ENCODE assay signal across 12 cellular contexts in the genomic region with DNA sequence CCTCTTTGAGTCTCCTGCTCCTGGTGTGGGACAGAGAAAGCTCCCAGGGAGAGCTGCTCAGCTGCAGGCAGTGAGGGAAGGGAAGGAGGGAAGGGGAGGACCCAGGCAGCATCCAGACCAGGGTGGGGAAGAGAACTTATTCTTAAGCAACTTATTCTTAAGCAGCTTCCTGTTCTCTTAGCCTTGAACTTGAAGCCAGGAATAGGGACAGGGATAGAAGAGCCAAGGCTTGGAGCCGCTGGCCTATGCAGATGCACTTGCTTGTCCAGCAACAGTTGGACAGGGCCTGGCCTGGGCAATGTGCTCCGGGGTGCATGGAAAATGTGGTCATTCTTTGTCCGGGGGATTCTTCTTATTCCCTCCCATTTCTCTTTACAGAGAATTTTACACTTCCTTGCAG. TPM values are rescaled to one million over a fixed set of nuclear protein-coding genes. Genes with fewer than 3 reads are reported as not detected.
DNase-seq lines count a peak whose midpoint lies in the region; ATAC-seq, FAIRE-seq and TF ChIP-seq lines count a peak whose summit lies in the region.
"Had no signal": no experiment of that assay in that cellular context is flagged by ENCODE, and none has a peak within 500 bp of the region (broad histone marks: within the 10 kb centered on the region; RNA-seq: fewer than 3 reads in every experiment).

No MANE protein-coding gene starts in this region.

- no peaks in the 10 kb centered on the region for H3K9me1 ChIP-seq in K562 (ENCODE audit: control insufficient read depth, insufficient read depth, low read length)

- H3K27me3 ChIP-seq in K562 (ENCODE audit: control insufficient read depth in 2 of 2, insufficient read depth in 2 of 2, low read length in 2 of 2) (no peaks in the 10 kb centered on the region), thoracic aorta (replicated peaks; ENCODE audit: insufficient read depth) (no peaks in the 10 kb centered on the region)

- peak overlapping the region in 1 of 2 experiments; percentile 53; a peak in 3 of 4 replicates for H3K9ac ChIP-seq in K562 (ENCODE audit: insufficient read depth in 1 of 2, low read depth in 2 of 2, low read length in 2 of 2)
- H3K9ac ChIP-seq in kidney (ENCODE audit: low read length in 2 of 2), result no peak overlapping the region

- TF ChIP-seq POLR2A in K562 (conservative IDR thresholded peaks at IDR 0.05), result no peak

- no peak for TF ChIP-seq CTCF in K562 (IDR thresholded peaks at IDR 0.05 in 2 of 3, conservative IDR thresholded peaks at IDR 0.05 in 1 of 3; ENCODE audit: insufficient read depth in 2 of 3, low read depth in 1 of 3, low read length in 3 of 3)
- TF ChIP-seq CTCF in thoracic aorta (IDR thresholded peaks at IDR 0.05), result no peak
- no peak for TF ChIP-seq CTCF in kidney (IDR thresholded peaks at IDR 0.05; ENCODE audit: borderline replicate concordance, extremely low read depth, insufficient read depth)

- H4K20me1 ChIP-seq in K562 (replicated peaks; ENCODE audit: control insufficient read depth, insufficient read depth, low read length), result no peaks in the 10 kb centered on the region

- no peaks in the 10 kb centered on the region for H3K79me2 ChIP-seq in K562 (ENCODE audit: control insufficient read depth, insufficient read depth, low read length)

- in situ Hi-C loops in K562 (cut with MboI), result no loop called here

- POLR2A ChIA-PET in K562 (lab: Yijun Ruan, JAX), result interaction anchor here (1.0 to 1.5 kb wide), 2 partner anchors 25 to 86 kb away, joined by 3 to 5 read pairs; no protein-coding TSS in a partner anchor

- TSS peak; percentile 53 for BruUV-seq in K562 (replicated peaks; lab: Mats Ljungman, UMichigan)

- TF ChIP-seq RAD21 in K562 (CRISPR knock-in tag; conservative IDR thresholded peaks at IDR 0.05 in 1 of 2, IDR thresholded peaks at IDR 0.05 in 1 of 2), result no peak

- H3K9me3 ChIP-seq in K562 (replicated peaks; ENCODE audit: control insufficient read depth, insufficient read depth, low read depth, low read length) (no peaks in the 10 kb centered on the region), thoracic aorta (no peaks in the 10 kb centered on the region), kidney (ENCODE audit: control insufficient read depth in 1 of 2, low read length in 2 of 2) (no peaks in the 10 kb centered on the region)

- H3K4me2 ChIP-seq in K562 (ENCODE audit: insufficient read depth, low read length), result peak overlapping the region; percentile 73

- peak overlapping the region; percentile 63 for H3K27ac ChIP-seq in K562 (ENCODE audit: extremely low read depth, low read depth, low read length)
- peak overlapping the region in 1 of 2 donors; percentile 62 for H3K27ac ChIP-seq in thoracic aorta
- H3K27ac ChIP-seq in kidney (ENCODE audit: low read depth in 2 of 2, low read length in 2 of 2), result no peak overlapping the region
- H3K27ac ChIP-seq: 22Rv1 had no signal

- H3K4me1 ChIP-seq in K562 (replicated peaks in 1 of 2; ENCODE audit: control insufficient read depth in 2 of 2, insufficient read depth in 2 of 2, low read length in 2 of 2) (peaks cover 13 to 18% of the 10 kb centered on the region in 2 experiments), thoracic aorta (ENCODE audit: control insufficient read depth in 1 of 2, low read depth in 2 of 2) (peaks cover 0 to 17% of the 10 kb centered on the region in 2 donors), kidney (ENCODE audit: control insufficient read depth in 1 of 2, insufficient read depth in 1 of 2, low read depth in 1 of 2, low read length in 2 of 2) (peaks cover 0 to 3% of the 10 kb centered on the region in 2 donors)

- ATAC-seq in K562 (peak; percentile 37), thoracic aorta (ENCODE audit: insufficient number of reproducible peaks, low FRiP score, low read depth) (no peak), GM18858 (IDR thresholded peaks at IDR 0.05; ENCODE audit: unreplicated experiment) (no peak)

- CTCF ChIA-PET in K562 (lab: Yijun Ruan, JAX; ENCODE audit: low intra/inter-chr PET ratio), result no interaction called here

- TF ChIP-seq EP300 in K562 (IDR thresholded peaks at IDR 0.05; ENCODE audit: low read length), result no peak

- intact Hi-C loops in K562 (cut with micrococcal nuclease) (no loop called here), kidney (cut with DNase I) (no loop called here)

- DNase-seq in DMS 273 (lab: John Stamatoyannopoulos, UW; ENCODE audit: unreplicated experiment) (peak; percentile 11), DMS 273 treated with DMSO at 0.1 percent for 48 hours (lab: John Stamatoyannopoulos, UW) (no peak), K562 (ENCODE audit: extremely low read depth in 1 of 4, low spot score in 3 of 4) (no peak), kidney tubule cell (ENCODE audit: low spot score) (peak; percentile 12), thoracic aorta (ENCODE audit: low spot score) (no peak), SKM-1 (lab: John Stamatoyannopoulos, UW; ENCODE audit: unreplicated experiment) (no peak), kidney (no peak)
- DNase-seq: stimulated activated CD4-positive, alpha-beta T cell treated with anti-CD3 and anti-CD28 coated beads, Interleukin-4, amount 100 ng/mL, for 4 hours had no signal

- no peak for FAIRE-seq in K562 (lab: Jason Lieb, UNC)
- no peak for FAIRE-seq in kidney (lab: Jason Lieb, UNC)
- FAIRE-seq: colon had no signal

- H3K4me3 ChIP-seq in K562, result no peak overlapping the region
- peak overlapping the region; percentile 4 for H3K4me3 ChIP-seq in thoracic aorta
- H3K4me3 ChIP-seq in kidney (ENCODE audit: low read length in 2 of 2), result no peak overlapping the region
- H3K4me3 ChIP-seq: lung had no signal

- H3K36me3 ChIP-seq in K562 (ENCODE audit: control insufficient read depth, insufficient read depth, low read length) (no peaks in the 10 kb centered on the region), thoracic aorta (no peaks in the 10 kb centered on the region), kidney (ENCODE audit: control insufficient read depth in 1 of 2, insufficient read depth in 2 of 2, low read length in 2 of 2) (no peaks in the 10 kb centered on the region)

- WGBS in K562 (ENCODE audit: insufficient coverage, low coverage, missing lambda C conversion rate), result 40% methylated on average over 3 of the region's 3 CpGs

- H2AFZ ChIP-seq in K562 (ENCODE audit: low read depth, low read length), result peak overlapping the region; percentile 98

TF ChIP-seq in K562, 482 proteins besides CTCF, POLR2A, EP300 and RAD21:
- TF ChIP-seq TEAD1 (CRISPR knock-in tag; IDR thresholded peaks at IDR 0.05), result 0 out of 4 replicates have a peak, but pooled peaks of 1 of the 2 experiments have one; percentile 2
- no peak for TF ChIP-seq IRF2 (CRISPR knock-in tag; IDR thresholded peaks at IDR 0.05)

RNA-seq across cellular contexts. Expression of gene SPTLC1, which starts 31.4 kb away (rescaled TPM):
- total RNA-seq in K562 (2011; cell fraction: chromatin; rRNA removed; ENCODE audit: low replicate concordance), result 120 and 200 TPM in 2 replicates
- 104 and 129 TPM in 2 replicates for total RNA-seq in K562 (2011; cell fraction: nucleolus; rRNA removed)
- total RNA-seq in K562 (2011; cell fraction: nucleoplasm; rRNA removed), result 165 and 206 TPM in 2 replicates
- 65.1 and 70.3 TPM in 2 replicates for total RNA-seq in K562 (2014; rRNA removed)
- 84.5 and 90.3 TPM in 2 replicates for total RNA-seq in K562 (2014; rRNA removed; fragmentation: Illumina TruSeq; extraction: Trizol)
- 76.6 and 84.5 TPM in 2 replicates for total RNA-seq in K562 (2015; rRNA removed; fragmentation: Illumina TruSeq; extraction: Trizol)
- 58.8 and 67.0 TPM in 2 replicates for total RNA-seq in K562 (2021)
- 78.2 and 95.3 TPM in 2 replicates for polyA plus RNA-seq in K562 (2011; rRNA removed)
- 27.4 and 46.9 TPM in 2 replicates for polyA plus RNA-seq in K562 (2011; cell fraction: cytosol; rRNA removed)
- 50.9 and 73.1 TPM in 2 replicates for polyA plus RNA-seq in K562 (2011; cell fraction: nucleus; rRNA removed)
- polyA plus RNA-seq in K562 (2012), result 47.0 and 52.8 TPM in 2 replicates
- 77.9 and 101 TPM in 2 replicates for polyA plus RNA-seq in K562 (2014; fragmentation: Illumina TruSeq; extraction: Trizol)
- 100 to 1,000 TPM; 109 to 125 TPM for polyA plus RNA-seq in K562 (2014; fragmentation: Nextera tagmentation; extraction: Ambion mirVana)
- 77.9 and 83.2 TPM in 2 replicates for polyA plus RNA-seq in K562 (2014; rRNA removed)
- 97.3 and 98.2 TPM in 2 replicates for polyA minus RNA-seq in K562 (2011; rRNA and poly(A)+ RNA removed)
- 26.3 and 33.3 TPM in 2 replicates for polyA minus RNA-seq in K562 (2011; cell fraction: cytosol; rRNA and poly(A)+ RNA removed)
- 35.7 and 55.5 TPM in 2 replicates for polyA minus RNA-seq in K562 (2011; cell fraction: nucleus; rRNA and poly(A)+ RNA removed)
- total RNA-seq in thoracic aorta, result 10 to 100 TPM; 45.6 to 74.7 TPM
- total RNA-seq in kidney, result 72.2 TPM
- polyA plus RNA-seq in kidney (ENCODE audit: insufficient read depth, low read depth, low replicate concordance), result 29.4 TPM

Comparison
In these comparisons a context has a peak if more than half of its experiments do, and no peak if none do; other contexts are left out.
1. DNase-seq: peak in DMS 273 (single experiment) and kidney tubule cell (single experiment); none in DMS 273 treated with DMSO at 0.1 percent for 48 hours (single experiment), K562 (0 of 4), thoracic aorta (single experiment), SKM-1 (single experiment) and kidney (single experiment).